13 cellular contexts compared by ENCODE assay signal in the genomic region with DNA sequence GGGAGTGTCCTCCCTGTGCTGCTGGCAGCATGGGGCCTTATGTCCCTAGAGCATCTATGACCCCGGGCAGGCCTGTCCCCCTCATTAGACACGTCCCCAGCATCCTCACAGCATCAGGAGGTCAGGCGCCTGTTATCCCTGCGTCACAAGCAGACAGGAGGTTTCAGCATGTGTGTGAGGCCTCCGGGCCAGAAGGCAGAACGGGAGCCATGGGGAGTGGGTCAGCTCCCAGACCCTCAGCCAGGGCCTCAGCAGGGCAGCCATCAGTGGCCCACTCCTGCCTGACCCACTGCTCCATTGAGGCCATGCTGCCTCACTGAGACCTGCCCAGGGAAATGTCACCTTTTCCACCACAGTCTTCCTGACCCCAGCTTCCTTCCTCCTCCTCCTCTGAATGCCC.
"Had no signal": no experiment of that assay in that cellular context is flagged by ENCODE, and none has a peak within 500 bp of the region (broad histone marks: within the 10 kb centered on the region; RNA-seq: fewer than 3 reads in every experiment).

No MANE protein-coding gene starts in this region.

- H3K4me3 ChIP-seq: gastrocnemius medialis, stomach, thoracic aorta had no signal

- H3K9me3 ChIP-seq: gastrocnemius medialis, stomach, thoracic aorta had no signal

- H3K27me3 ChIP-seq: gastrocnemius medialis, stomach had no signal

- ATAC-seq: activated naive CD4-positive, alpha-beta T cell treated with anti-CD3 and anti-CD28 coated beads, Interleukin-2, amount 50 U/mL, for 72 hours; activated T-cell treated with anti-CD3 and anti-CD28 coated beads, Interleukin-2, amount 50 U/mL, for 72 hours; gastrocnemius medialis; natural killer cell had no signal

- H3K36me3 ChIP-seq: gastrocnemius medialis, stomach, thoracic aorta had no signal

- H3K27ac ChIP-seq: gastrocnemius medialis, thoracic aorta had no signal

- H3K27me3 Mint-ChIP-seq: activated CD4-positive, alpha-beta T cell treated with anti-CD3 and anti-CD28 coated beads, Interleukin-2, amount 10 ng/mL, durations not matched to agents 7 days and 5 days had no signal

- H3K36me3 Mint-ChIP-seq: activated naive CD4-positive, alpha-beta T cell treated with anti-CD3 and anti-CD28 coated beads, Interleukin-2, amount 50 U/mL, for 72 hours; natural killer cell had no signal

- DNase-seq: activated CD4-positive, alpha-beta T cell treated with anti-CD3 and anti-CD28 coated beads, Interleukin-2, amount 10 ng/mL, durations not matched to agents 7 days and 5 days; activated CD8-positive, alpha-beta memory T cell treated with anti-CD3 and anti-CD28 coated beads, Interleukin-2, amount 50 U/mL, for 48 hours; activated gamma-delta T cell; activated T-cell treated with anti-CD3 and anti-CD28 coated beads, Interleukin-2, amount 50 U/mL, for 72 hours; amniotic stem cell; gastrocnemius medialis; natural killer cell; stimulated activated CD4-positive, alpha-beta T cell treated with anti-CD3 and anti-CD28 coated beads, Interleukin-1b, Interleukin-23, amount 100 ng/mL, for 48 hours; stomach; SW 1271 had no signal

- H3K4me1 Mint-ChIP-seq: activated CD4-positive, alpha-beta T cell treated with anti-CD3 and anti-CD28 coated beads, Interleukin-2, amount 10 ng/mL, durations not matched to agents 7 days and 5 days had no signal

- H3K27ac Mint-ChIP-seq: activated CD4-positive, alpha-beta T cell treated with anti-CD3 and anti-CD28 coated beads, Interleukin-2, amount 10 ng/mL, durations not matched to agents 7 days and 5 days; activated T-cell treated with anti-CD3 and anti-CD28 coated beads, Interleukin-2, amount 50 U/mL, for 72 hours; natural killer cell had no signal

- H3K4me3 Mint-ChIP-seq: activated CD4-positive, alpha-beta T cell treated with anti-CD3 and anti-CD28 coated beads, Interleukin-2, amount 10 ng/mL, durations not matched to agents 7 days and 5 days; activated T-cell treated with anti-CD3 and anti-CD28 coated beads, Interleukin-2, amount 50 U/mL, for 72 hours; natural killer cell had no signal

- FAIRE-seq: keratinocyte had no signal

- H3K9me3 Mint-ChIP-seq: activated CD4-positive, alpha-beta T cell treated with anti-CD3 and anti-CD28 coated beads, Interleukin-2, amount 10 ng/mL, durations not matched to agents 7 days and 5 days; activated naive CD4-positive, alpha-beta T cell treated with anti-CD3 and anti-CD28 coated beads, Interleukin-2, amount 50 U/mL, for 72 hours; activated T-cell treated with anti-CD3 and anti-CD28 coated beads, Interleukin-2, amount 50 U/mL, for 72 hours; natural killer cell had no signal
